Comparison of ENCODE assay signal across 1 cellular context in the genomic region with DNA sequence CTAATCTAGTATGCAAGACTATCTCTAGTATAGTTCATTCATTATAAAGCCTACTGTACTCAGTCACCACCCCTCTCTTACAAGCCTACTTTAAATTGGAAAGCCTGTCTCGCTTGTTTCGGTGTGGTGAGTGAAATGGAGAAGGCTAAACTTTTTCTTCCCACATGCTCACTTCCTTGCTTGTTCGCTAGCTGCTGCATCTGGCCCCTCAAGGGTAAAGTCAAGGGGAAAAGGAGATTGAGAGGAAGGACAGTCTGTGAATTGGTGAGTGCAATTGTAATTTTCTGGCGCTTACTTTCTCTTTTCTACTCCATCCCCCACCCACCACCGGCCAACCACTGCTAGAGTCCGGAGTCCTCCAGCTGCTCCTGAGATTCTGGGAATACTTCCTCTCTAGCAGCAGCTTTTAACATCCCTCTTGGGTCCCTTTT.
A peak's percentile ranks its signal among the peaks of the same experiment; 100 is the strongest.
TF ChIP-seq lines count a peak whose summit lies in the region.

No MANE protein-coding gene starts in this region.

TF ChIP-seq in GM12878, 131 proteins besides CTCF, POLR2A, EP300 and RAD21 (continued from another document):
- TF ChIP-seq, protein P1, sequence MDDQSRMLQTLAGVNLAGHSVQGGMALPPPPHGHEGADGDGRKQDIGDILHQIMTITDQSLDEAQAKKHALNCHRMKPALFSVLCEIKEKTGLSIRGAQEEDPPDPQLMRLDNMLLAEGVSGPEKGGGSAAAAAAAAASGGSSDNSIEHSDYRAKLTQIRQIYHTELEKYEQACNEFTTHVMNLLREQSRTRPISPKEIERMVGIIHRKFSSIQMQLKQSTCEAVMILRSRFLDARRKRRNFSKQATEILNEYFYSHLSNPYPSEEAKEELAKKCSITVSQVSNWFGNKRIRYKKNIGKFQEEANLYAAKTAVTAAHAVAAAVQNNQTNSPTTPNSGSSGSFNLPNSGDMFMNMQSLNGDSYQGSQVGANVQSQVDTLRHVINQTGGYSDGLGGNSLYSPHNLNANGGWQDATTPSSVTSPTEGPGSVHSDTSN (IDR thresholded peaks at IDR 0.05; ENCODE audit: insufficient replicate concordance, low read depth, low read length): no peak
- TF ChIP-seq, protein P2, sequence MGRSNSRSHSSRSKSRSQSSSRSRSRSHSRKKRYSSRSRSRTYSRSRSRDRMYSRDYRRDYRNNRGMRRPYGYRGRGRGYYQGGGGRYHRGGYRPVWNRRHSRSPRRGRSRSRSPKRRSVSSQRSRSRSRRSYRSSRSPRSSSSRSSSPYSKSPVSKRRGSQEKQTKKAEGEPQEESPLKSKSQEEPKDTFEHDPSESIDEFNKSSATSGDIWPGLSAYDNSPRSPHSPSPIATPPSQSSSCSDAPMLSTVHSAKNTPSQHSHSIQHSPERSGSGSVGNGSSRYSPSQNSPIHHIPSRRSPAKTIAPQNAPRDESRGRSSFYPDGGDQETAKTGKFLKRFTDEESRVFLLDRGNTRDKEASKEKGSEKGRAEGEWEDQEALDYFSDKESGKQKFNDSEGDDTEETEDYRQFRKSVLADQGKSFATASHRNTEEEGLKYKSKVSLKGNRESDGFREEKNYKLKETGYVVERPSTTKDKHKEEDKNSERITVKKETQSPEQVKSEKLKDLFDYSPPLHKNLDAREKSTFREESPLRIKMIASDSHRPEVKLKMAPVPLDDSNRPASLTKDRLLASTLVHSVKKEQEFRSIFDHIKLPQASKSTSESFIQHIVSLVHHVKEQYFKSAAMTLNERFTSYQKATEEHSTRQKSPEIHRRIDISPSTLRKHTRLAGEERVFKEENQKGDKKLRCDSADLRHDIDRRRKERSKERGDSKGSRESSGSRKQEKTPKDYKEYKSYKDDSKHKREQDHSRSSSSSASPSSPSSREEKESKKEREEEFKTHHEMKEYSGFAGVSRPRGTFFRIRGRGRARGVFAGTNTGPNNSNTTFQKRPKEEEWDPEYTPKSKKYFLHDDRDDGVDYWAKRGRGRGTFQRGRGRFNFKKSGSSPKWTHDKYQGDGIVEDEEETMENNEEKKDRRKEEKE (IDR thresholded peaks at IDR 0.05): no peak
- peak; percentile 58; the same call in 1 of the 2 replicates for TF ChIP-seq IRF4 (IDR thresholded peaks at IDR 0.05; ENCODE audit: low read depth, low read length)
- TF ChIP-seq ZZZ3 (IDR thresholded peaks at IDR 0.05; ENCODE audit: control insufficient read depth, insufficient read length, low read depth): no peak
- TF ChIP-seq, protein P3, sequence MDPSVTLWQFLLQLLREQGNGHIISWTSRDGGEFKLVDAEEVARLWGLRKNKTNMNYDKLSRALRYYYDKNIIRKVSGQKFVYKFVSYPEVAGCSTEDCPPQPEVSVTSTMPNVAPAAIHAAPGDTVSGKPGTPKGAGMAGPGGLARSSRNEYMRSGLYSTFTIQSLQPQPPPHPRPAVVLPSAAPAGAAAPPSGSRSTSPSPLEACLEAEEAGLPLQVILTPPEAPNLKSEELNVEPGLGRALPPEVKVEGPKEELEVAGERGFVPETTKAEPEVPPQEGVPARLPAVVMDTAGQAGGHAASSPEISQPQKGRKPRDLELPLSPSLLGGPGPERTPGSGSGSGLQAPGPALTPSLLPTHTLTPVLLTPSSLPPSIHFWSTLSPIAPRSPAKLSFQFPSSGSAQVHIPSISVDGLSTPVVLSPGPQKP (IDR thresholded peaks at IDR 0.05; ENCODE audit: low read depth, low read length): no peak
- TF ChIP-seq, protein P4, sequence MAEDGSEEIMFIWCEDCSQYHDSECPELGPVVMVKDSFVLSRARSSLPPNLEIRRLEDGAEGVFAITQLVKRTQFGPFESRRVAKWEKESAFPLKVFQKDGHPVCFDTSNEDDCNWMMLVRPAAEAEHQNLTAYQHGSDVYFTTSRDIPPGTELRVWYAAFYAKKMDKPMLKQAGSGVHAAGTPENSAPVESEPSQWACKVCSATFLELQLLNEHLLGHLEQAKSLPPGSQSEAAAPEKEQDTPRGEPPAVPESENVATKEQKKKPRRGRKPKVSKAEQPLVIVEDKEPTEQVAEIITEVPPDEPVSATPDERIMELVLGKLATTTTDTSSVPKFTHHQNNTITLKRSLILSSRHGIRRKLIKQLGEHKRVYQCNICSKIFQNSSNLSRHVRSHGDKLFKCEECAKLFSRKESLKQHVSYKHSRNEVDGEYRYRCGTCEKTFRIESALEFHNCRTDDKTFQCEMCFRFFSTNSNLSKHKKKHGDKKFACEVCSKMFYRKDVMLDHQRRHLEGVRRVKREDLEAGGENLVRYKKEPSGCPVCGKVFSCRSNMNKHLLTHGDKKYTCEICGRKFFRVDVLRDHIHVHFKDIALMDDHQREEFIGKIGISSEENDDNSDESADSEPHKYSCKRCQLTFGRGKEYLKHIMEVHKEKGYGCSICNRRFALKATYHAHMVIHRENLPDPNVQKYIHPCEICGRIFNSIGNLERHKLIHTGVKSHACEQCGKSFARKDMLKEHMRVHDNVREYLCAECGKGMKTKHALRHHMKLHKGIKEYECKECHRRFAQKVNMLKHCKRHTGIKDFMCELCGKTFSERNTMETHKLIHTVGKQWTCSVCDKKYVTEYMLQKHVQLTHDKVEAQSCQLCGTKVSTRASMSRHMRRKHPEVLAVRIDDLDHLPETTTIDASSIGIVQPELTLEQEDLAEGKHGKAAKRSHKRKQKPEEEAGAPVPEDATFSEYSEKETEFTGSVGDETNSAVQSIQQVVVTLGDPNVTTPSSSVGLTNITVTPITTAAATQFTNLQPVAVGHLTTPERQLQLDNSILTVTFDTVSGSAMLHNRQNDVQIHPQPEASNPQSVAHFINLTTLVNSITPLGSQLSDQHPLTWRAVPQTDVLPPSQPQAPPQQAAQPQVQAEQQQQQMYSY (CRISPR knock-in tag; IDR thresholded peaks at IDR 0.05): no peak
- TF ChIP-seq CBFB (IDR thresholded peaks at IDR 0.05; ENCODE audit: low read depth): 0 out of 2 replicates have a peak, but pooled peaks have one; percentile 24
- TF ChIP-seq MTA3 (IDR thresholded peaks at IDR 0.05; ENCODE audit: borderline replicate concordance, low read length): peak; percentile 52; the same call in 1 of the 2 replicates
- TF ChIP-seq FOXM1 (IDR thresholded peaks at IDR 0.05; ENCODE audit: low read depth, low read length): peak; percentile 50; the same call in 1 of the 2 replicates
- TF ChIP-seq NFXL1 (IDR thresholded peaks at IDR 0.05; ENCODE audit: borderline replicate concordance): no peak
- TF ChIP-seq TCF7 (IDR thresholded peaks at IDR 0.05; ENCODE audit: borderline replicate concordance): no peak
- peak in 1 of 2 experiments; percentile 26; a peak in 1 of 3 replicates for TF ChIP-seq EGR1 (IDR thresholded peaks at IDR 0.05; ENCODE audit: borderline replicate concordance in 1 of 2, low read depth in 2 of 2, low read length in 2 of 2)
- no peak for TF ChIP-seq ZNF274 (IDR thresholded peaks at IDR 0.05; ENCODE audit: insufficient read depth, insufficient read length)
- TF ChIP-seq BRCA1 (IDR thresholded peaks at IDR 0.05; ENCODE audit: low read depth, low read length): no peak
